13 cellular contexts compared by ENCODE assay signal in genomic region chr9:132249690-132250089, GRCh38.
A peak's percentile ranks its signal among the peaks of the same experiment; 100 is the strongest.
DNase-seq lines count a peak whose midpoint lies in the region; ATAC-seq and TF ChIP-seq lines count a peak whose summit lies in the region.
"Had no signal": no experiment of that assay in that cellular context is flagged by ENCODE, and none has a peak within 500 bp of the region (broad histone marks: within the 10 kb centered on the region; RNA-seq: fewer than 3 reads in every experiment).

No MANE protein-coding gene starts in this region.

- no peak overlapping the region for H3K27ac ChIP-seq in WERI-Rb-1
- H3K27ac ChIP-seq in osteoblast (ENCODE audit: low read depth, low read length), result no peak overlapping the region
- H3K27ac ChIP-seq: GM23248 had no signal

- intact Hi-C loops in left cardiac atrium (cut with DNase I) (loop anchor here (5.0 kb wide), 2 partner anchors 477 to 487 kb away; no protein-coding TSS in a partner anchor), Right ventricle myocardium superior (cut with DNase I) (loop anchor here (5.0 kb wide), 1 partner anchor 487 kb away; no protein-coding TSS in a partner anchor)

- DNase-seq in left cardiac atrium, result peak; percentile 14
- DNase-seq in Right ventricle myocardium superior, result no peak
- DNase-seq in WERI-Rb-1, result peak; percentile 6
- peak; percentile 68 for DNase-seq in osteoblast (ENCODE audit: insufficient read length, low spot score, missing footprints)
- no peak for DNase-seq in epidermal melanocyte (ENCODE audit: insufficient read length, low spot score)
- DNase-seq: BE2C; CD4-positive, alpha-beta memory T cell; GDM1; GM23248; HCEC 1CT; HFFc6 had no signal

- no peak overlapping the region for H3K4me3 ChIP-seq in WERI-Rb-1 (ENCODE audit: low read depth, low read length)
- H3K4me3 ChIP-seq in osteoblast (ENCODE audit: insufficient read depth, low read length), result no peak overlapping the region
- H3K4me3 ChIP-seq: GM23248 had no signal

- no peak overlapping the region for H3K4me2 ChIP-seq in osteoblast (ENCODE audit: insufficient read depth, low read length)

- TF ChIP-seq CTCF in WERI-Rb-1 (IDR thresholded peaks at IDR 0.05; ENCODE audit: low read depth, low read length) (no peak), osteoblast (IDR thresholded peaks at IDR 0.05; ENCODE audit: extremely low read depth, low read depth, low read length) (no peak)

- H4K20me1 ChIP-seq in osteoblast (ENCODE audit: insufficient read depth, low read length), result no peaks in the 10 kb centered on the region

- H3K4me1 ChIP-seq in osteoblast (ENCODE audit: insufficient read depth, low read length), result peaks cover 15% of the 10 kb centered on the region

- H2AFZ ChIP-seq in osteoblast (ENCODE audit: low read length), result no peak overlapping the region
- H2AFZ ChIP-seq: GM23248 had no signal

- H3K9me3 ChIP-seq in WERI-Rb-1 (ENCODE audit: severe bottlenecking), result peaks cover 18% of the 10 kb centered on the region
- H3K9me3 ChIP-seq in osteoblast (ENCODE audit: low read depth, low read length), result no peaks in the 10 kb centered on the region
- H3K9me3 ChIP-seq: BE2C had no signal

- H3K36me3 ChIP-seq in WERI-Rb-1 (no peaks in the 10 kb centered on the region), osteoblast (ENCODE audit: insufficient read depth, low read length) (no peaks in the 10 kb centered on the region)
- H3K36me3 ChIP-seq: BE2C had no signal

- no peaks in the 10 kb centered on the region for H3K79me2 ChIP-seq in osteoblast (ENCODE audit: insufficient read depth, low read length)

- H3K27me3 ChIP-seq in WERI-Rb-1 (ENCODE audit: insufficient read depth, low read depth, severe bottlenecking) (no peaks in the 10 kb centered on the region), osteoblast (ENCODE audit: insufficient read depth, low read length) (peaks cover 3% of the 10 kb centered on the region)
- H3K27me3 ChIP-seq: BE2C had no signal

- ATAC-seq in left cardiac atrium (no peak), Right ventricle myocardium superior (ENCODE audit: poor library complexity) (no peak), HG03469 (IDR thresholded peaks at IDR 0.05; ENCODE audit: unreplicated experiment) (no peak), HG03342 (IDR thresholded peaks at IDR 0.05; ENCODE audit: unreplicated experiment) (no peak)

Comparison
In these comparisons a context has a peak if more than half of its experiments do, and no peak if none do; other contexts are left out.
1. DNase-seq: peak in left cardiac atrium (single experiment), WERI-Rb-1 (single experiment) and osteoblast (single experiment); none in Right ventricle myocardium superior (single experiment) and epidermal melanocyte (single experiment).